In genomic region chr1:9689971-9690381, GRCh38 we compare ENCODE assay signal across 8 cellular contexts. TPM values are rescaled to one million over a fixed set of nuclear protein-coding genes. Genes with fewer than 3 reads are reported as not detected.
DNase-seq lines count a peak whose midpoint lies in the region; ATAC-seq, FAIRE-seq and TF ChIP-seq lines count a peak whose summit lies in the region.

No MANE protein-coding gene starts in this region.

- BruUV-seq in Caco-2 (replicated peaks; lab: Mats Ljungman, UMichigan), result no TSS peak

- H3K9me3 ChIP-seq in Caco-2 (no peaks in the 10 kb centered on the region), duodenal mucosa (ENCODE audit: control insufficient read depth in 1 of 2, low read length in 2 of 2) (no peaks in the 10 kb centered on the region)

- DNase-seq in Caco-2, result peak in 1 of 2 experiments; percentile 24
- DNase-seq in NCI-H510A (lab: John Stamatoyannopoulos, UW), result peak; percentile 36
- DNase-seq in mesothelial cell of epicardium (ENCODE audit: low spot score in 2 of 2, unreplicated experiment in 2 of 2), result peak in 1 of 2 experiments; percentile 57
- DNase-seq in urothelium cell line (ENCODE audit: low spot score), result peak; percentile 42

- H3K36me3 Mint-ChIP-seq in Caco-2 (ENCODE audit: insufficient read depth, unreplicated experiment) (no peaks in the 10 kb centered on the region), mesothelial cell of epicardium (no peaks in the 10 kb centered on the region)

- H3K4me1 ChIP-seq in Caco-2, result peaks cover 12% of the 10 kb centered on the region; the same call in 1 of the 2 replicates
- peaks cover 23 to 33% of the 10 kb centered on the region in 2 donors for H3K4me1 ChIP-seq in duodenal mucosa (ENCODE audit: control insufficient read depth in 1 of 2, insufficient read depth in 2 of 2, low read length in 2 of 2)

- intact Hi-C loops in Caco-2 (cut with micrococcal nuclease; ENCODE audit: unreplicated experiment), result loop anchor here (5.0 kb wide), 1 partner anchor 63 kb away; no protein-coding TSS in a partner anchor

- ATAC-seq in GM21515 (IDR thresholded peaks at IDR 0.05; ENCODE audit: unreplicated experiment) (no peak), GM21526 (IDR thresholded peaks at IDR 0.05; ENCODE audit: low FRiP score, unreplicated experiment) (no peak), GM19467 (IDR thresholded peaks at IDR 0.05; ENCODE audit: unreplicated experiment) (no peak)

- H3K36me3 ChIP-seq in Caco-2 (ENCODE audit: control insufficient read depth, insufficient read depth, low read length), result no peaks in the 10 kb centered on the region
- no peaks in the 10 kb centered on the region for H3K36me3 ChIP-seq in duodenal mucosa (ENCODE audit: control insufficient read depth in 1 of 2, insufficient read depth in 2 of 2, low read length in 2 of 2)

- H3K27me3 Mint-ChIP-seq in Caco-2 (ENCODE audit: insufficient read depth, unreplicated experiment) (peaks cover 16% of the 10 kb centered on the region), mesothelial cell of epicardium (ENCODE audit: low read depth) (peaks cover 50% of the 10 kb centered on the region)

- H3K27ac Mint-ChIP-seq in Caco-2 (ENCODE audit: unreplicated experiment), result peak overlapping the region; percentile 25
- no peak overlapping the region for H3K27ac Mint-ChIP-seq in mesothelial cell of epicardium

- H3K4me3 ChIP-seq in Caco-2 (ENCODE audit: low read depth, low read length) (peak overlapping the region; percentile 47), duodenal mucosa (ENCODE audit: low read depth in 1 of 2, low read length in 2 of 2) (peak overlapping the region; percentile 42 to 59)

- H3K4me3 Mint-ChIP-seq in Caco-2 (ENCODE audit: unreplicated experiment) (peak overlapping the region; percentile 72), mesothelial cell of epicardium (peak overlapping the region; percentile 84)

- POLR2A ChIA-PET in Caco-2 (lab: Charles Lee), result no interaction called here

- H3K27ac ChIP-seq in duodenal mucosa (ENCODE audit: low read depth, low read length), result no peak overlapping the region

- H3K9ac ChIP-seq in duodenal mucosa (ENCODE audit: low read depth in 1 of 2, low read length in 2 of 2), result peak overlapping the region in 1 of 2 donors; percentile 57

- TF ChIP-seq CTCF in Caco-2 (IDR thresholded peaks at IDR 0.05; ENCODE audit: insufficient read depth in 1 of 2, low read depth in 1 of 2, low read length in 1 of 2, severe bottlenecking in 1 of 2, unreplicated experiment in 1 of 2) (no peak), mesothelial cell of epicardium (IDR thresholded peaks at IDR 0.05; ENCODE audit: unreplicated experiment) (no peak)

- peaks cover 7% of the 10 kb centered on the region for H3K4me1 Mint-ChIP-seq in Caco-2 (ENCODE audit: low read depth, unreplicated experiment)
- peaks cover 15% of the 10 kb centered on the region for H3K4me1 Mint-ChIP-seq in mesothelial cell of epicardium

- H3K9me3 Mint-ChIP-seq in Caco-2 (ENCODE audit: unreplicated experiment) (no peaks in the 10 kb centered on the region), mesothelial cell of epicardium (no peaks in the 10 kb centered on the region)

- H3K27me3 ChIP-seq in Caco-2 (replicated peaks; ENCODE audit: control insufficient read depth, insufficient read depth, low read length) (peaks cover 3% of the 10 kb centered on the region; the same call in 1 of the 2 replicates), duodenal mucosa (ENCODE audit: control insufficient read depth in 1 of 2, insufficient read depth in 2 of 2, low read length in 2 of 2) (peaks cover 5 to 10% of the 10 kb centered on the region in 2 donors)

- CTCF ChIA-PET in Caco-2 (lab: Charles Lee), result no interaction called here

- no peak for FAIRE-seq in urothelium cell line (lab: Jason Lieb, UNC)

RNA-seq across cellular contexts. Expression of gene PIK3CD, which starts 38.4 kb away (rescaled TPM):
- total RNA-seq in Caco-2 (2022), result 0.46 and 0.77 TPM in 2 replicates
- total RNA-seq in mesothelial cell of epicardium, result 3.7 to 4.7 TPM (median 4.3 TPM) in 3 replicates
